In the genomic region with DNA sequence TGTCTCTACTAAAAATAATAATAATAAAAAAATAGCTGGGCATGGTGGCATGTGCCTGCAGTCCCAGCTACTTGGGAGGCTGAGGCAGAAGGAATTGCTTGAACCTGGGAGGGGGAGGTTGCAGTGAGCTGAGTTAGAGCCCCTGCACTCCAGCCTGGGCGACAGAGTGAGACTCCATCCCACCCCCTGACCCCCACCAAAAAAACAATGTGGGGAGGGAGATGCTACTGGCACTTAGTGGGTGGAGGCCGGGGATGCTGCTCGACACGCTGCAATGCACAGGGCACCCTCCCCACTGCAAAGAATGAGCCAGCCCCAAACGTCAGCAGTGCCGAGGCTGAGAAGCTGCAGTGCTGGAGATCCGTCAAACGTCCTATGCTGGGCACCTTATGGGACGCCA, we compare ENCODE assay signal across 24 cellular contexts.
A peak's percentile ranks its signal among the peaks of the same experiment; 100 is the strongest.
DNase-seq lines count a peak whose midpoint lies in the region; ATAC-seq, FAIRE-seq and TF ChIP-seq lines count a peak whose summit lies in the region.
"Had no signal": no experiment of that assay in that cellular context is flagged by ENCODE, and none has a peak within 500 bp of the region (broad histone marks: within the 10 kb centered on the region; RNA-seq: fewer than 3 reads in every experiment).

No MANE protein-coding gene starts in this region.

- H3K56ac ChIP-seq in IMR-90 (ENCODE audit: extremely low read depth, insufficient read depth, low read length) (no peak overlapping the region), H1 (replicated peaks; ENCODE audit: insufficient read length, low read depth, low read length) (no peak overlapping the region)

- peak overlapping the region; percentile 50 for H2AK9ac ChIP-seq in IMR-90 (replicated peaks; ENCODE audit: low read depth, low read length, poor library complexity)

- POLR2A ChIA-PET in IMR-90 (lab: Charles Lee; ENCODE audit: unreplicated experiment), result no interaction called here
- POLR2A ChIA-PET in H1 (lab: Charles Lee; ENCODE audit: partially characterized antibody), result interaction anchor here (0.9 kb wide), 1 partner anchor 12 kb away, joined by 3 read pairs; no protein-coding TSS in a partner anchor

- dilution Hi-C loops in IMR-90 (cut with HindIII; ENCODE audit: low sequenced_read_pairs, unreplicated experiment), result no loop called here

- no peak overlapping the region for H2BK20ac ChIP-seq in IMR-90 (ENCODE audit: low read depth, low read length)
- H2BK20ac ChIP-seq in H1 (ENCODE audit: low read length), result no peak overlapping the region

- H3K79me2 ChIP-seq in GM23338 (replicated peaks; ENCODE audit: insufficient read depth) (no peaks in the 10 kb centered on the region), H1 (ENCODE audit: control insufficient read depth in 1 of 2, insufficient read depth in 2 of 2, low read length in 2 of 2) (no peaks in the 10 kb centered on the region)

- TF ChIP-seq CTCF in GM23338 (conservative IDR thresholded peaks at IDR 0.05; ENCODE audit: low read depth in 2 of 2) (no peak), IMR-90 (conservative IDR thresholded peaks at IDR 0.05; ENCODE audit: low read depth, low read length) (no peak), H1 (IDR thresholded peaks at IDR 0.05; ENCODE audit: control extremely low read depth in 1 of 3, insufficient read depth in 1 of 3, low read depth in 1 of 3, low read length in 3 of 3) (no peak)

- no peaks in the 10 kb centered on the region for H3K23me2 ChIP-seq in H1 (ENCODE audit: low read depth, low read length)

- BruUV-seq in IMR-90 (replicated peaks; lab: Mats Ljungman, UMichigan), result no TSS peak

- ATAC-seq in GM23338 (no peak; the same call in 2 of the 3 replicates), IMR-90 (ENCODE audit: low read depth) (no peak), HG02840 (IDR thresholded peaks at IDR 0.05; ENCODE audit: low FRiP score, unreplicated experiment) (no peak)
- ATAC-seq: CD8-positive, alpha-beta T cell had no signal

- no peak for DNase-seq in GM23338 (ENCODE audit: low spot score)
- no peak for DNase-seq in IMR-90
- no peak for DNase-seq in H1 (ENCODE audit: low read depth in 1 of 2, low spot score in 2 of 2)
- no peak for DNase-seq in neuronal stem cell (ENCODE audit: low spot score)
- DNase-seq in NK-92 treated with Interleukin-12 subunit alpha and Interleukin-12 subunit beta, amount 100 ng/mL, for 24 hours (lab: John Stamatoyannopoulos, UW), result no peak
- no peak for DNase-seq in kidney tubule cell (ENCODE audit: low spot score)
- DNase-seq in SKM-1 (lab: John Stamatoyannopoulos, UW; ENCODE audit: unreplicated experiment), result no peak
- DNase-seq: AML-193; Caco-2; Calu3; CD4-positive, alpha-beta T cell; CD8-positive, alpha-beta T cell; DMS79 treated with DMSO at 0.1 percent for 48 hours; GF-D8 had no signal

- peaks cover 2% of the 10 kb centered on the region; the same call in 1 of the 3 replicates for H3K4me1 Mint-ChIP-seq in GM23338

- H4K8ac ChIP-seq in IMR-90 (ENCODE audit: low read depth in 2 of 2, low read length in 2 of 2), result no peak overlapping the region
- H4K8ac ChIP-seq in H1 (ENCODE audit: extremely low read depth, insufficient read depth, low read length), result no peak overlapping the region
- H4K8ac ChIP-seq in neuronal stem cell (ENCODE audit: low read depth, low read length), result no peak overlapping the region

- H2BK12ac ChIP-seq in H1 (ENCODE audit: low read depth, low read length) (no peak overlapping the region), neuronal stem cell (ENCODE audit: low read length) (no peak overlapping the region)

- H3K27me3 ChIP-seq in GM23338 (ENCODE audit: insufficient read depth) (no peaks in the 10 kb centered on the region), IMR-90 (ENCODE audit: control insufficient read depth, insufficient read depth, low read length) (peaks cover 11% of the 10 kb centered on the region), H1 (replicated peaks in 1 of 4; ENCODE audit: control insufficient read depth in 3 of 4, extremely low read depth in 1 of 4, insufficient read depth in 3 of 4, low read length in 3 of 4) (no peaks in the 10 kb centered on the region), neuronal stem cell (ENCODE audit: control insufficient read depth in 3 of 3, insufficient read depth in 3 of 3, low read depth in 1 of 3, low read length in 3 of 3) (no peaks in the 10 kb centered on the region)
- H3K27me3 ChIP-seq: BLaER1 treated with 17β-estradiol and CSF1 and Interleukin-3, amounts not matched to agents 10 nM and 100 nM had no signal

- H2AK5ac ChIP-seq in IMR-90 (ENCODE audit: low read depth, low read length) (no peak overlapping the region), H1 (ENCODE audit: low read depth, low read length) (no peak overlapping the region), neuronal stem cell (ENCODE audit: low read depth, low read length) (peak overlapping the region; percentile 60)

- WGBS in IMR-90 (ENCODE audit: extremely low coverage in 2 of 2, insufficient read length in 1 of 2), 2 experiments, result 55% methylated on average over 7 of the region's 9 CpGs; no CpG with 5 or more reads in 1 of the 2 experiments
- WGBS in H1 (ENCODE audit: extremely low coverage in 1 of 2, insufficient coverage in 1 of 2, insufficient read length in 1 of 2, insufficient replicate concordance in 2 of 2, low coverage in 1 of 2, low lambda C conversion rate in 2 of 2, missing lambda C conversion rate in 1 of 2), 2 experiments, result 88% methylated on average over 9 of the region's 9 CpGs; no CpG with 5 or more reads in 1 of the 2 experiments
- no CpG with 5 or more reads among the region's 9 CpGs for WGBS in neuronal stem cell (ENCODE audit: extremely low coverage in 2 of 2, insufficient read length in 2 of 2, insufficient replicate concordance in 1 of 2), 2 donors

- H4K5ac ChIP-seq in IMR-90 (ENCODE audit: low read depth, low read length) (no peak overlapping the region), H1 (ENCODE audit: insufficient read length, low read depth, low read length) (no peak overlapping the region)

- no peak overlapping the region for H3K4me3 Mint-ChIP-seq in GM23338
- H3K4me3 Mint-ChIP-seq: B cell; CD4-positive, alpha-beta T cell; CD8-positive, alpha-beta T cell had no signal

- peak overlapping the region; percentile 76 for H2AFZ ChIP-seq in GM23338
- peak overlapping the region; percentile 32 for H2AFZ ChIP-seq in IMR-90 (replicated peaks; ENCODE audit: low read length, poor library complexity)
- H2AFZ ChIP-seq in H1 (ENCODE audit: low read length), result 0 out of 2 replicates have a peak overlapping the region, but pooled peaks have one; percentile 32
- H2AFZ ChIP-seq in neuronal stem cell (ENCODE audit: low read length), result no peak overlapping the region

- no peak overlapping the region for H2BK120ac ChIP-seq in IMR-90 (ENCODE audit: low read depth, low read length)
- no peak overlapping the region for H2BK120ac ChIP-seq in H1 (replicated peaks; ENCODE audit: low read depth, low read length)
- no peak overlapping the region for H2BK120ac ChIP-seq in neuronal stem cell (ENCODE audit: low read depth, low read length)

- H4K20me1 ChIP-seq in GM23338 (replicated peaks; ENCODE audit: insufficient read depth) (no peaks in the 10 kb centered on the region), IMR-90 (ENCODE audit: insufficient read depth, low read length) (no peaks in the 10 kb centered on the region), H1 (replicated peaks in 1 of 2; ENCODE audit: control insufficient read depth in 1 of 2, insufficient read depth in 2 of 2, low read length in 2 of 2) (no peaks in the 10 kb centered on the region)
- H4K20me1 ChIP-seq: BLaER1 treated with 17β-estradiol and CSF1 and Interleukin-3, amounts not matched to agents 10 nM and 100 nM had no signal

- peaks cover 9% of the 10 kb centered on the region for H3K27me3 Mint-ChIP-seq in GM23338 (ENCODE audit: insufficient read depth, low read depth, poor library complexity)
- H3K27me3 Mint-ChIP-seq: CD4-positive, alpha-beta T cell had no signal

- CTCF ChIA-PET in IMR-90 (lab: Yijun Ruan, JAX) (interaction anchor here (0.7 kb wide), 1 partner anchor 81 kb away, joined by 3 read pairs; no protein-coding TSS in a partner anchor), H1 (lab: Charles Lee; ENCODE audit: partially characterized antibody) (interaction anchor here (0.6 to 2.1 kb wide), 4 partner anchors 12 to 1981 kb away, joined by 3 to 9 read pairs (median 4); no protein-coding TSS in a partner anchor)

- H3K4me2 ChIP-seq in GM23338 (no peak overlapping the region), IMR-90 (ENCODE audit: low read depth, low read length) (no peak overlapping the region), H1 (ENCODE audit: insufficient read depth in 1 of 2, low read depth in 2 of 2, low read length in 2 of 2) (no peak overlapping the region), neuronal stem cell (ENCODE audit: insufficient read depth, low read length, poor library complexity, severe bottlenecking) (no peak overlapping the region)
- H3K4me2 ChIP-seq: A549; BLaER1 treated with 17β-estradiol and CSF1 and Interleukin-3, amounts not matched to agents 10 nM and 100 nM had no signal

- H3K27ac ChIP-seq in GM23338 (ENCODE audit: low read depth) (no peak overlapping the region), IMR-90 (ENCODE audit: insufficient read depth, low read length) (no peak overlapping the region), H1 (ENCODE audit: low read depth, low read length) (no peak overlapping the region), neuronal stem cell (replicated peaks; ENCODE audit: low read length) (no peak overlapping the region)
- H3K27ac ChIP-seq: 22Rv1; A549; BLaER1 treated with 17β-estradiol and CSF1 and Interleukin-3, amounts not matched to agents 10 nM and 100 nM; C4-2B had no signal

- H2BK15ac ChIP-seq in IMR-90 (ENCODE audit: low read depth, low read length) (no peak overlapping the region), H1 (ENCODE audit: low read length) (no peak overlapping the region), neuronal stem cell (ENCODE audit: low read length) (peak overlapping the region; percentile 32)

- TF ChIP-seq RAD21 in IMR-90 (IDR thresholded peaks at IDR 0.05; ENCODE audit: low read length), result no peak
- no peak for TF ChIP-seq RAD21 in H1 (IDR thresholded peaks at IDR 0.05 in 1 of 2, conservative IDR thresholded peaks at IDR 0.05 in 1 of 2; ENCODE audit: low read depth in 2 of 2, low read length in 2 of 2)

- no peaks in the 10 kb centered on the region for H3K9me1 ChIP-seq in IMR-90 (ENCODE audit: insufficient read depth, low read length)

- H3K18ac ChIP-seq in IMR-90 (ENCODE audit: low read depth, low read length) (no peak overlapping the region), H1 (ENCODE audit: extremely low read depth, low read length) (no peak overlapping the region; the same call in 1 of the 2 replicates), neuronal stem cell (ENCODE audit: low read length) (peak overlapping the region; percentile 38)

- TF ChIP-seq POLR2A in IMR-90 (IDR thresholded peaks at IDR 0.05; ENCODE audit: low read depth, low read length) (no peak), H1 (IDR thresholded peaks at IDR 0.05; ENCODE audit: control extremely low read depth in 1 of 2, low read depth in 2 of 2, low read length in 2 of 2) (no peak)

- H3K9me3 ChIP-seq in IMR-90 (ENCODE audit: control insufficient read depth, insufficient read depth, low read length), result no peaks in the 10 kb centered on the region
- peaks cover 3 to 8% of the 10 kb centered on the region in 2 experiments; a peak in 2 of 4 replicates for H3K9me3 ChIP-seq in H1 (ENCODE audit: insufficient read depth in 2 of 2, low read depth in 1 of 2, low read length in 1 of 2)
- peaks cover 0 to 3% of the 10 kb centered on the region in 2 donors for H3K9me3 ChIP-seq in neuronal stem cell (replicated peaks in 1 of 2; ENCODE audit: control insufficient read depth in 2 of 2, insufficient read depth in 1 of 2, low read depth in 1 of 2, low read length in 2 of 2)

- in situ Hi-C loops in IMR-90 (cut with MboI; ENCODE audit: low sequenced_read_pairs), result no loop called here

- H3K4me1 ChIP-seq in GM23338 (ENCODE audit: insufficient read depth), result no peaks in the 10 kb centered on the region
- H3K4me1 ChIP-seq in IMR-90 (ENCODE audit: control insufficient read depth, insufficient read depth, low read length), result peaks cover 2% of the 10 kb centered on the region; the same call in 1 of the 2 replicates
- no peaks in the 10 kb centered on the region; a peak in 1 of 7 replicates for H3K4me1 ChIP-seq in H1 (replicated peaks in 1 of 4; ENCODE audit: control insufficient read depth in 3 of 4, insufficient read depth in 4 of 4, low read length in 3 of 4)
- H3K4me1 ChIP-seq in neuronal stem cell (ENCODE audit: control insufficient read depth in 2 of 2, insufficient read depth in 1 of 2, low read depth in 1 of 2, low read length in 2 of 2), result peaks cover 0 to 2% of the 10 kb centered on the region in 2 donors
- H3K4me1 ChIP-seq: A549, Caco-2 had no signal

- no peak overlapping the region for H3K9ac ChIP-seq in IMR-90 (ENCODE audit: low read depth, low read length)
- H3K9ac ChIP-seq in H1 (replicated peaks in 1 of 4; ENCODE audit: extremely low read depth in 1 of 4, low read depth in 3 of 4, low read length in 3 of 4), result no peak overlapping the region
- H3K9ac ChIP-seq in neuronal stem cell (ENCODE audit: low read depth, low read length, poor library complexity), result peak overlapping the region; percentile 33
- H3K9ac ChIP-seq: BLaER1 treated with 17β-estradiol and CSF1 and Interleukin-3, amounts not matched to agents 10 nM and 100 nM had no signal

- peaks cover 3% of the 10 kb centered on the region for H3K36me3 Mint-ChIP-seq in GM23338 (ENCODE audit: low read depth)
- H3K36me3 Mint-ChIP-seq: CD8-positive, alpha-beta T cell had no signal

- no peak overlapping the region for H3K23ac ChIP-seq in IMR-90 (ENCODE audit: low read depth, low read length)
- H3K23ac ChIP-seq in H1 (ENCODE audit: insufficient read length), result no peak overlapping the region
- H3K23ac ChIP-seq in neuronal stem cell (ENCODE audit: low read depth, low read length, poor library complexity), result peak overlapping the region; percentile 65

- peaks cover 17% of the 10 kb centered on the region; the same call in 2 of the 3 replicates for H3K9me3 Mint-ChIP-seq in GM23338

- no peaks in the 10 kb centered on the region for H3K79me1 ChIP-seq in IMR-90 (ENCODE audit: low read depth in 1 of 2, low read length in 2 of 2)
- no peaks in the 10 kb centered on the region for H3K79me1 ChIP-seq in H1 (ENCODE audit: low read depth, low read length)
- H3K79me1 ChIP-seq in neuronal stem cell (ENCODE audit: low read depth, low read length), result no peaks in the 10 kb centered on the region

- TF ChIP-seq EP300 in H1 (IDR thresholded peaks at IDR 0.05; ENCODE audit: borderline replicate concordance in 1 of 2, low read depth in 2 of 2, low read length in 2 of 2), result no peak

- H4K91ac ChIP-seq in IMR-90 (ENCODE audit: insufficient read depth, low read depth, low read length), result no peak overlapping the region
- no peak overlapping the region for H4K91ac ChIP-seq in H1 (replicated peaks; ENCODE audit: insufficient read length, low read length)
- no peak overlapping the region for H4K91ac ChIP-seq in neuronal stem cell (ENCODE audit: low read depth, low read length, poor library complexity)

- intact Hi-C loops in IMR-90 (cut with micrococcal nuclease), result no loop called here

- H3F3A ChIP-seq in GM23338 (replicated peaks; ENCODE audit: low read depth), result no peaks in the 10 kb centered on the region

- H2BK5ac ChIP-seq in IMR-90 (ENCODE audit: low read depth, low read length, poor library complexity, severe bottlenecking) (no peak overlapping the region), H1 (ENCODE audit: low read depth, low read length) (no peak overlapping the region), neuronal stem cell (ENCODE audit: low read length) (no peak overlapping the region)

- H3K36me3 ChIP-seq in GM23338 (ENCODE audit: insufficient read depth) (no peaks in the 10 kb centered on the region; the same call in 1 of the 2 replicates), IMR-90 (ENCODE audit: control insufficient read depth, insufficient read depth, low read length) (no peaks in the 10 kb centered on the region), H1 (ENCODE audit: control insufficient read depth in 2 of 4, insufficient read depth in 4 of 4, low read length in 3 of 4) (no peaks in the 10 kb centered on the region), neuronal stem cell (replicated peaks in 1 of 2; ENCODE audit: control insufficient read depth in 2 of 2, insufficient read depth in 2 of 2, low read length in 2 of 2) (no peaks in the 10 kb centered on the region)

- no peak overlapping the region for H3K4ac ChIP-seq in IMR-90 (ENCODE audit: low read depth, low read length)
- peak overlapping the region; percentile 71 for H3K4ac ChIP-seq in H1 (replicated peaks; ENCODE audit: insufficient read length, low read depth, low read length)
- no peak overlapping the region for H3K4ac ChIP-seq in neuronal stem cell (ENCODE audit: low read length)

- no peak overlapping the region for H3K27ac Mint-ChIP-seq in GM23338
- H3K27ac Mint-ChIP-seq: B cell; CD4-positive, alpha-beta T cell; CD8-positive, alpha-beta T cell had no signal

- H3K4me3 ChIP-seq in GM23338, result no peak overlapping the region
- H3K4me3 ChIP-seq in IMR-90 (ENCODE audit: insufficient read depth, low read depth, low read length), result no peak overlapping the region
- H3K4me3 ChIP-seq in H1 (ENCODE audit: extremely low read depth in 1 of 4, insufficient read depth in 2 of 4, low read depth in 3 of 4, low read length in 4 of 4), result no peak overlapping the region
- H3K4me3 ChIP-seq in neuronal stem cell (ENCODE audit: low read length in 2 of 2), result peak overlapping the region in 1 of 2 donors; percentile 45
- H3K4me3 ChIP-seq: A549; BLaER1 treated with 17β-estradiol and CSF1 and Interleukin-3, amounts not matched to agents 10 nM and 100 nM had no signal

- no peaks in the 10 kb centered on the region for H3K9me2 ChIP-seq in GM23338 (ENCODE audit: insufficient read depth)

- no peak for FAIRE-seq in H1 (lab: Jason Lieb, UNC)
- FAIRE-seq: A549, D721Med, G401.6, GM12891, GM19239 had no signal

- H3K14ac ChIP-seq in IMR-90 (replicated peaks; ENCODE audit: low read depth, low read length) (no peak overlapping the region), H1 (ENCODE audit: insufficient read length) (no peak overlapping the region), neuronal stem cell (ENCODE audit: low read length) (no peak overlapping the region)
